In the genomic region with DNA sequence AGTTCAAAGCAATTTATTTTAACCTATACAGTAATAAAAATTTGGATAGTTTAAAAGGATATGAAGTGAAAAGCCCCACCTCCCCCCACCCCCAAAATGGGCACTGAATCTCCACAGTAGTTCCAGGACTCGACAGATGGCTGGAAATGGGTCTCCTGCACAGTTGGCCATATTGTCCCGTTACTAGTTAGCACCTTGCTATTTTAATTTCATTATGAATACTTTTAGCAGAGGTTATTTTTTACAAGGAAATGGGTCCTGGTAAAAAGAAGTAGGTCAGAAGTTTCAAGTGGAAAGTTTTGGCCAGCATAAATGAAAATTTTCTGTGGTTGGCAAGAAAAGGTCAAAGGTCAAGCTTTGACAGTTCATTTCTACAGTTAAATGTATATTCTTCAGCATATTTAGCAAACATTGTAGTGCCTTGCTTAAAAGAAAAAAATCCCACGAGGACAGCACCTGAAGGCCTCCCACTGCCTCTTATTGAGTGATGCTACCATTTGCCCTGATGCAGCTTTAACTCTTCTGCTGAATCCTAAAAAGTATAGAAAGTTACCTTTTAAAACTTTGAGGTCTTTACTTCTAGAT, we compare ENCODE assay signal across 21 cellular contexts.
"Had no signal": no experiment of that assay in that cellular context is flagged by ENCODE, and none has a peak within 500 bp of the region (broad histone marks: within the 10 kb centered on the region; RNA-seq: fewer than 3 reads in every experiment).

No MANE protein-coding gene starts in this region.

- H3K4me2 ChIP-seq: SK-N-SH had no signal

- ATAC-seq: gastrocnemius medialis, WTC11 had no signal

- H3K36me3 ChIP-seq: colonic mucosa had no signal

- H3K4me1 ChIP-seq: colonic mucosa, esophagus muscularis mucosa, pancreas, testis, upper lobe of left lung had no signal

- H3K4me1 Mint-ChIP-seq: central memory CD8-positive, alpha-beta T cell; WTC11 had no signal

- H3K27ac Mint-ChIP-seq: nephron, WTC11 had no signal

- DNase-seq: activated gamma-delta T cell treated with Interleukin-2 at 50 U/mL for 16 hours; colonic mucosa; gastrocnemius medialis; head of caudate nucleus; islet precursor cell; left cardiac atrium; midbrain; pancreas; psoas muscle; right cardiac atrium; SK-N-SH; stimulated activated CD4-positive, alpha-beta T cell treated with anti-CD3 and anti-CD28 coated beads, Interleukin-12 subunit alpha, Interleukin-12 subunit beta, amount 100 ng/mL, for 4 hours; stimulated activated CD4-positive, alpha-beta T cell treated with anti-CD3 and anti-CD28 coated beads, Interleukin-4, amount 100 ng/mL, for 4 hours; testis; upper lobe of left lung had no signal

- H3K27me3 ChIP-seq: colonic mucosa, esophagus muscularis mucosa, gastrocnemius medialis, neutrophil, pancreas, testis, upper lobe of left lung had no signal

- H3K9me3 Mint-ChIP-seq: activated naive CD4-positive, alpha-beta T cell treated with anti-CD3 and anti-CD28 coated beads, Interleukin-2, amount 50 U/mL, for 72 hours; central memory CD8-positive, alpha-beta T cell; nephron; WTC11 had no signal

- H3K4me3 Mint-ChIP-seq: central memory CD8-positive, alpha-beta T cell; nephron; WTC11 had no signal

- H3K9me3 ChIP-seq: colonic mucosa, esophagus muscularis mucosa, gastrocnemius medialis, neutrophil, pancreas, psoas muscle, SK-N-SH, testis, upper lobe of left lung had no signal

- H3K27ac ChIP-seq: colonic mucosa, esophagus muscularis mucosa, gastrocnemius medialis, neutrophil, pancreas, psoas muscle, testis, upper lobe of left lung had no signal

- H3K4me3 ChIP-seq: colonic mucosa, esophagus muscularis mucosa, gastrocnemius medialis, pancreas, psoas muscle, testis, upper lobe of left lung had no signal

- H3K9me2 ChIP-seq: SK-N-SH had no signal

- H3K27me3 Mint-ChIP-seq: central memory CD8-positive, alpha-beta T cell had no signal
